ENCODE assay signal across 19 cellular contexts in the genomic region with DNA sequence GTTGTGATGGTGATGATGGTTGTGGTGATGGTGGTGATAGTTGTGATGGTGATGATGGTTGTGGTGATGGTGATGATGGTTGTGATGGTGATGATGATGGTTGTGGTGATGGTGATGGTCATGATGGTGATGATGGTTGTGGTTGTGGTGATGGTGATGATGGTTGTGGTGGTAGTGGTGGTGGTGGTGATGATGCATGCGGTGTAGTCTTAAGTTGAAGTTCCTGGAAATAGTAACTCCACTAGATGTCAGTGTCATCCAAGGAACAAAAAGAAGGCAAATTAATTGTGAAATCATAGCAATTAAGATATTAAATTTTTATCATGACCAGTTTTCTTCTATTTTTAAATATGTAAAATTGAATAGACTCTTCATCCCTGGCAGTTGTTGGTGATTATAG.
DNase-seq lines count a peak whose midpoint lies in the region; ATAC-seq, FAIRE-seq and TF ChIP-seq lines count a peak whose summit lies in the region.
"Had no signal": no experiment of that assay in that cellular context is flagged by ENCODE, and none has a peak within 500 bp of the region (broad histone marks: within the 10 kb centered on the region; RNA-seq: fewer than 3 reads in every experiment).

No MANE protein-coding gene starts in this region.

- H4K20me1 ChIP-seq in astrocyte (ENCODE audit: insufficient read depth, low read length): peaks cover 7% of the 10 kb centered on the region

- no peak for DNase-seq in left ventricle myocardium inferior
- no peak for DNase-seq in right cardiac atrium
- peak; percentile 5 for DNase-seq in astrocyte (ENCODE audit: low read depth)
- peak; percentile 41 for DNase-seq in fibroblast of pulmonary artery (ENCODE audit: low read depth)
- DNase-seq in type B pancreatic cell (ENCODE audit: extremely low spot score, unreplicated experiment): no peak
- no peak for DNase-seq in activated CD4-positive, alpha-beta memory T cell treated with anti-CD3 and anti-CD28 coated beads for 36 hours
- no peak for DNase-seq in NCI-H2227 (lab: John Stamatoyannopoulos, UW; ENCODE audit: unreplicated experiment)
- DNase-seq: activated CD4-positive, alpha-beta T cell treated with anti-CD3 and anti-CD28 coated beads, Interleukin-2, amount 10 ng/mL, durations not matched to agents 24 days and 14 days; activated naive CD4-positive, alpha-beta T cell treated with anti-CD3 and anti-CD28 coated beads, Interleukin-2, amount 50 U/mL, for 16 hours; cerebellar nuclear complex; Kasumi-1; naive thymus-derived CD4-positive, alpha-beta T cell; NCI-H2081 treated with DMSO at 0.1 percent for 48 hours; NCI-H82; stimulated activated CD4-positive, alpha-beta T cell treated with anti-CD3 and anti-CD28 coated beads, Interleukin-2, amount 100 ng/mL, for 24 hours; T-helper 17 cell had no signal

- H3K4me1 ChIP-seq in left ventricle myocardium inferior (no peaks in the 10 kb centered on the region), right cardiac atrium (ENCODE audit: control insufficient read depth, insufficient read depth, low read length) (no peaks in the 10 kb centered on the region), astrocyte (ENCODE audit: insufficient read depth, low read length) (no peaks in the 10 kb centered on the region)

- peak; percentile 26 for TF ChIP-seq CTCF in left ventricle myocardium inferior (IDR thresholded peaks at IDR 0.05; ENCODE audit: borderline replicate concordance)
- TF ChIP-seq CTCF in astrocyte (IDR thresholded peaks at IDR 0.05; ENCODE audit: insufficient read depth, low read depth, low read length): peak; percentile 23
- peak; percentile 38 for TF ChIP-seq CTCF in fibroblast of pulmonary artery (IDR thresholded peaks at IDR 0.05; ENCODE audit: low read length, missing control alignments)
- TF ChIP-seq CTCF in type B pancreatic cell (conservative IDR thresholded peaks at IDR 0.05): peak; percentile 47

- no peak overlapping the region for H3K27ac ChIP-seq in left ventricle myocardium inferior (replicated peaks)
- H3K27ac ChIP-seq in right cardiac atrium (ENCODE audit: low read length): no peak overlapping the region
- no peak overlapping the region for H3K27ac ChIP-seq in astrocyte (ENCODE audit: low read depth, low read length)
- H3K27ac ChIP-seq: thoracic aorta had no signal

- H3K4me3 Mint-ChIP-seq in astrocyte (ENCODE audit: unreplicated experiment): no peak overlapping the region
- H3K4me3 Mint-ChIP-seq in type B pancreatic cell: no peak overlapping the region
- no peak overlapping the region for H3K4me3 Mint-ChIP-seq in activated CD4-positive, alpha-beta memory T cell treated with anti-CD3 and anti-CD28 coated beads for 36 hours
- H3K4me3 Mint-ChIP-seq: activated CD4-positive, alpha-beta T cell treated with anti-CD3 and anti-CD28 coated beads, Interleukin-2, amount 10 ng/mL, durations not matched to agents 24 days and 14 days; naive thymus-derived CD4-positive, alpha-beta T cell; T-helper 17 cell had no signal

- peaks cover 49% of the 10 kb centered on the region for H3K36me3 ChIP-seq in left ventricle myocardium inferior
- H3K36me3 ChIP-seq in astrocyte (ENCODE audit: insufficient read depth, low read length): no peaks in the 10 kb centered on the region
- H3K36me3 ChIP-seq: thoracic aorta had no signal

- H3K9ac ChIP-seq in astrocyte (ENCODE audit: low read length): no peak overlapping the region

- H3K36me3 Mint-ChIP-seq in astrocyte (ENCODE audit: low read depth, unreplicated experiment) (peaks cover 19% of the 10 kb centered on the region), type B pancreatic cell (peaks cover 25% of the 10 kb centered on the region)
- H3K36me3 Mint-ChIP-seq in activated CD4-positive, alpha-beta memory T cell treated with anti-CD3 and anti-CD28 coated beads for 36 hours: no peaks in the 10 kb centered on the region
- H3K36me3 Mint-ChIP-seq: naive thymus-derived CD4-positive, alpha-beta T cell had no signal

- FAIRE-seq in astrocyte (lab: Jason Lieb, UNC): no peak

- no peak overlapping the region for H3K4me3 ChIP-seq in left ventricle myocardium inferior
- H3K4me3 ChIP-seq in right cardiac atrium (ENCODE audit: low read length): no peak overlapping the region
- no peak overlapping the region for H3K4me3 ChIP-seq in astrocyte (ENCODE audit: insufficient read depth, low read depth, low read length)
- no peak overlapping the region for H3K4me3 ChIP-seq in fibroblast of pulmonary artery (replicated peaks; ENCODE audit: low read depth, low read length)
- H3K4me3 ChIP-seq: thoracic aorta had no signal

- 94% methylated on average over 1 of the region's 1 CpG for WGBS in right cardiac atrium

- POLR2A ChIA-PET in activated CD4-positive, alpha-beta memory T cell treated with anti-CD3 and anti-CD28 coated beads for 36 hours (lab: Charles Lee): no interaction called here

- ATAC-seq in right cardiac atrium: no peak
- no peak for ATAC-seq in HG02938 (IDR thresholded peaks at IDR 0.05; ENCODE audit: unreplicated experiment)
- ATAC-seq: left lobe of liver; naive thymus-derived CD4-positive, alpha-beta T cell; T-helper 17 cell had no signal

- no peak overlapping the region for H3K4me2 ChIP-seq in astrocyte (ENCODE audit: low read length)

- H3K27me3 Mint-ChIP-seq in astrocyte (ENCODE audit: low read depth, unreplicated experiment) (no peaks in the 10 kb centered on the region), type B pancreatic cell (no peaks in the 10 kb centered on the region)
- peaks cover 8% of the 10 kb centered on the region for H3K27me3 Mint-ChIP-seq in activated CD4-positive, alpha-beta memory T cell treated with anti-CD3 and anti-CD28 coated beads for 36 hours
- H3K27me3 Mint-ChIP-seq: activated CD4-positive, alpha-beta T cell treated with anti-CD3 and anti-CD28 coated beads, Interleukin-2, amount 10 ng/mL, durations not matched to agents 24 days and 14 days; T-helper 17 cell had no signal

- intact Hi-C loops in left ventricle myocardium inferior (cut with micrococcal nuclease): no loop called here
- intact Hi-C loops in right cardiac atrium (cut with DNase I): loop anchor here in 1 of 4 donors (10.0 kb wide), 1 partner anchor 372 kb away; no protein-coding TSS in a partner anchor
- intact Hi-C loops in activated CD4-positive, alpha-beta memory T cell treated with anti-CD3 and anti-CD28 coated beads for 36 hours (cut with micrococcal nuclease): no loop called here

- CTCF ChIA-PET in activated CD4-positive, alpha-beta memory T cell treated with anti-CD3 and anti-CD28 coated beads for 36 hours (lab: Charles Lee): no interaction called here

- H3K9me3 Mint-ChIP-seq in astrocyte (ENCODE audit: unreplicated experiment) (peaks cover 2% of the 10 kb centered on the region), type B pancreatic cell (no peaks in the 10 kb centered on the region)
- H3K9me3 Mint-ChIP-seq in activated CD4-positive, alpha-beta memory T cell treated with anti-CD3 and anti-CD28 coated beads for 36 hours: no peaks in the 10 kb centered on the region
- H3K9me3 Mint-ChIP-seq: activated CD4-positive, alpha-beta T cell treated with anti-CD3 and anti-CD28 coated beads, Interleukin-2, amount 10 ng/mL, durations not matched to agents 24 days and 14 days had no signal

- H3K9me3 ChIP-seq in left ventricle myocardium inferior (replicated peaks): no peaks in the 10 kb centered on the region
- H3K9me3 ChIP-seq in right cardiac atrium (ENCODE audit: control insufficient read depth, low read length): no peaks in the 10 kb centered on the region
- no peaks in the 10 kb centered on the region for H3K9me3 ChIP-seq in astrocyte (ENCODE audit: insufficient read depth, low read depth, low read length)
- H3K9me3 ChIP-seq: thoracic aorta had no signal

- H3K27me3 ChIP-seq in left ventricle myocardium inferior (ENCODE audit: low read depth) (no peaks in the 10 kb centered on the region), right cardiac atrium (ENCODE audit: control insufficient read depth, insufficient read depth) (no peaks in the 10 kb centered on the region), astrocyte (ENCODE audit: insufficient read depth, low read length) (no peaks in the 10 kb centered on the region)

- H3K4me1 Mint-ChIP-seq in astrocyte (ENCODE audit: low read depth, unreplicated experiment) (no peaks in the 10 kb centered on the region), type B pancreatic cell (ENCODE audit: unreplicated experiment) (no peaks in the 10 kb centered on the region)
- H3K4me1 Mint-ChIP-seq in activated CD4-positive, alpha-beta memory T cell treated with anti-CD3 and anti-CD28 coated beads for 36 hours (ENCODE audit: low read depth): no peaks in the 10 kb centered on the region
- H3K4me1 Mint-ChIP-seq: activated CD4-positive, alpha-beta T cell treated with anti-CD3 and anti-CD28 coated beads, Interleukin-2, amount 10 ng/mL, durations not matched to agents 24 days and 14 days; naive thymus-derived CD4-positive, alpha-beta T cell; T-helper 17 cell had no signal

- H3K79me2 ChIP-seq in astrocyte (ENCODE audit: insufficient read depth, low read length): no peaks in the 10 kb centered on the region

- no peak overlapping the region for H2AFZ ChIP-seq in astrocyte (ENCODE audit: low read depth, low read length)

- H3K27ac Mint-ChIP-seq in astrocyte (ENCODE audit: unreplicated experiment) (no peak overlapping the region), type B pancreatic cell (no peak overlapping the region)
- H3K27ac Mint-ChIP-seq in activated CD4-positive, alpha-beta memory T cell treated with anti-CD3 and anti-CD28 coated beads for 36 hours: no peak overlapping the region
- H3K27ac Mint-ChIP-seq: activated CD4-positive, alpha-beta T cell treated with anti-CD3 and anti-CD28 coated beads, Interleukin-2, amount 10 ng/mL, durations not matched to agents 24 days and 14 days; naive thymus-derived CD4-positive, alpha-beta T cell; T-helper 17 cell had no signal

Comparison
In these comparisons a context has a peak if more than half of its experiments do, and no peak if none do; other contexts are left out.
1. DNase-seq: peak in astrocyte (single experiment) and fibroblast of pulmonary artery (single experiment); none in left ventricle myocardium inferior (single experiment), right cardiac atrium (0 of 3), type B pancreatic cell (single experiment), activated CD4-positive, alpha-beta memory T cell treated with anti-CD3 and anti-CD28 coated beads for 36 hours (single experiment) and NCI-H2227 (single experiment).
2. Peak in every context shown above with its lines, with median percentiles within 50 percentile points of each other: CTCF ChIP-seq.